1 cellular context compared by ENCODE assay signal in the genomic region with DNA sequence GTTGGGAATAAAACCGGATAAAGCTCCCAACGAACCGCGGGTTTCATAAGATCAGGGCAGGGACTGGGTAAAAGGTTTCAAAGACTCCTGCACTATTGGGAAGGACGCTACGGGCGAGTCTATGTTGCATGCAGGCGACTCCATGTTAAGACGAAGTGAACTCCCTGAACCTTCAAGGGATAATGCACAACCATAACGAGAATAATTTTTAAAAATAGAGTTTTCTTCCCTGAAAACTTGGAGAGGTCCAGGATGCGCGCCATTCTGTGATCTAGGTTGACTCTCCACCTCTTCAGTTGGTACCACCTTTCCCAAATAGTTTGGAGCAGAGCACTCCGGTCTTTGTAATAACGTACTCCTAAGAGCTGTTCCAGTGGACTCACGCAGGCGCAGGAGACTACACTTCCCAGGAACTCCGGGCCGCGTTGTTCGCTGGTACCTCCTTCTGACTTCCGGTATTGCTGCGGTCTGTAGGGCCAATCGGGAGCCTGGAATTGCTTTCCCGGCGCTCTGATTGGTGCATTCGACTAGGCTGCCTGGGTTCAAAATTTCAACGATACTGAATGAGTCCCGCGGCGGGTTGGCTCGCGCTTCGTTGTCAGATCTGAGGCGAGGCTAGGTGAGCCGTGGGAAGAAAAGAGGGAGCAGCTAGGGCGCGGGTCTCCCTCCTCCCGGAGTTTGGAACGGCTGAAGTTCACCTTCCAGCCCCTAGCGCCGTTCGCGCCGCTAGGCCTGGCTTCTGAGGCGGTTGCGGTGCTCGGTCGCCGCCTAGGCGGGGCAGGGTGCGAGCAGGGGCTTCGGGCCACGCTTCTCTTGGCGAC.
TF ChIP-seq lines count a peak whose summit lies in the region.

A gene with protein sequence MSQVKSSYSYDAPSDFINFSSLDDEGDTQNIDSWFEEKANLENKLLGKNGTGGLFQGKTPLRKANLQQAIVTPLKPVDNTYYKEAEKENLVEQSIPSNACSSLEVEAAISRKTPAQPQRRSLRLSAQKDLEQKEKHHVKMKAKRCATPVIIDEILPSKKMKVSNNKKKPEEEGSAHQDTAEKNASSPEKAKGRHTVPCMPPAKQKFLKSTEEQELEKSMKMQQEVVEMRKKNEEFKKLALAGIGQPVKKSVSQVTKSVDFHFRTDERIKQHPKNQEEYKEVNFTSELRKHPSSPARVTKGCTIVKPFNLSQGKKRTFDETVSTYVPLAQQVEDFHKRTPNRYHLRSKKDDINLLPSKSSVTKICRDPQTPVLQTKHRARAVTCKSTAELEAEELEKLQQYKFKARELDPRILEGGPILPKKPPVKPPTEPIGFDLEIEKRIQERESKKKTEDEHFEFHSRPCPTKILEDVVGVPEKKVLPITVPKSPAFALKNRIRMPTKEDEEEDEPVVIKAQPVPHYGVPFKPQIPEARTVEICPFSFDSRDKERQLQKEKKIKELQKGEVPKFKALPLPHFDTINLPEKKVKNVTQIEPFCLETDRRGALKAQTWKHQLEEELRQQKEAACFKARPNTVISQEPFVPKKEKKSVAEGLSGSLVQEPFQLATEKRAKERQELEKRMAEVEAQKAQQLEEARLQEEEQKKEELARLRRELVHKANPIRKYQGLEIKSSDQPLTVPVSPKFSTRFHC (plus strand): TSS at position 562 of the 821 bp plus-strand sequence. CDS start 18,187 bp downstream, outside the sequence.

TF ChIP-seq in HEK293, 187 proteins besides CTCF, POLR2A, EP300 and RAD21 (continued from another document):
- TF ChIP-seq, protein P1, sequence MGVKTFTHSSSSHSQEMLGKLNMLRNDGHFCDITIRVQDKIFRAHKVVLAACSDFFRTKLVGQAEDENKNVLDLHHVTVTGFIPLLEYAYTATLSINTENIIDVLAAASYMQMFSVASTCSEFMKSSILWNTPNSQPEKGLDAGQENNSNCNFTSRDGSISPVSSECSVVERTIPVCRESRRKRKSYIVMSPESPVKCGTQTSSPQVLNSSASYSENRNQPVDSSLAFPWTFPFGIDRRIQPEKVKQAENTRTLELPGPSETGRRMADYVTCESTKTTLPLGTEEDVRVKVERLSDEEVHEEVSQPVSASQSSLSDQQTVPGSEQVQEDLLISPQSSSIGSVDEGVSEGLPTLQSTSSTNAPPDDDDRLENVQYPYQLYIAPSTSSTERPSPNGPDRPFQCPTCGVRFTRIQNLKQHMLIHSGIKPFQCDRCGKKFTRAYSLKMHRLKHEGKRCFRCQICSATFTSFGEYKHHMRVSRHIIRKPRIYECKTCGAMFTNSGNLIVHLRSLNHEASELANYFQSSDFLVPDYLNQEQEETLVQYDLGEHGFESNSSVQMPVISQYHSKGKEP (tag by site-specific recombination; IDR thresholded peaks at IDR 0.05): no peak
- TF ChIP-seq, protein P2, sequence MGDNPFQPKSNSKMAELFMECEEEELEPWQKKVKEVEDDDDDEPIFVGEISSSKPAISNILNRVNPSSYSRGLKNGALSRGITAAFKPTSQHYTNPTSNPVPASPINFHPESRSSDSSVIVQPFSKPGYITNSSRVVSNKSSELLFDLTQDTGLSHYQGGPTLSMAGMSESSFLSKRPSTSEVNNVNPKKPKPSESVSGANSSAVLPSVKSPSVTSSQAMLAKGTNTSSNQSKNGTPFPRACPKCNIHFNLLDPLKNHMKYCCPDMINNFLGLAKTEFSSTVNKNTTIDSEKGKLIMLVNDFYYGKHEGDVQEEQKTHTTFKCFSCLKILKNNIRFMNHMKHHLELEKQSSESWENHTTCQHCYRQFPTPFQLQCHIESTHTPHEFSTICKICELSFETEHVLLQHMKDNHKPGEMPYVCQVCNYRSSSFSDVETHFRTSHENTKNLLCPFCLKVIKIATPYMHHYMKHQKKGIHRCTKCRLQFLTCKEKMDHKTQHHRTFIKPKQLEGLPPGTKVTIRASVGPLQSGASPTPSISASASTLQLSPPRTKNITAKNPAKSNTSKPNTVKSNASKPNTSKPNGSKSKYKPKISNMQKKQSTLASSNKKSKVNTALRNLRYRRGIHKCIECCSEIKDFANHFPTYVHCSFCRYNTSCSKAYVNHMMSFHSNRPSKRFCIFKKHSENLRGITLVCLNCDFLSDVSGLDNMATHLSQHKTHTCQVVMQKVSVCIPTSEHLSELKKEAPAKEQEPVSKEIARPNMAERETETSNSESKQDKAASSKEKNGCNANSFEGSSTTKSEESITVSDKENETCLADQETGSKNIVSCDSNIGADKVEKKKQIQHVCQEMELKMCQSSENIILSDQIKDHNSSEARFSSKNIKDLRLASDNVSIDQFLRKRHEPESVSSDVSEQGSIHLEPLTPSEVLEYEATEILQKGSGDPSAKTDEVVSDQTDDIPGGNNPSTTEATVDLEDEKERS (tag by site-specific recombination; IDR thresholded peaks at IDR 0.05): no peak
- TF ChIP-seq ZBTB1 (tag by site-specific recombination; IDR thresholded peaks at IDR 0.05) (peak; percentile 66; the same call in 1 of the 2 replicates), TCF7L2 (IDR thresholded peaks at IDR 0.05; ENCODE audit: borderline replicate concordance, low read depth, low read length) (no peak), ZXDB (tag by site-specific recombination; IDR thresholded peaks at IDR 0.05) (peak; percentile 94), MEIS1 (CRISPR knock-in tag; IDR thresholded peaks at IDR 0.05; ENCODE audit: borderline replicate concordance) (no peak), EGR2 (tag by site-specific recombination; IDR thresholded peaks at IDR 0.05; ENCODE audit: low read depth) (no peak), ZNF701 (tag by site-specific recombination; IDR thresholded peaks at IDR 0.05) (no peak), KLF8 (tag by site-specific recombination; IDR thresholded peaks at IDR 0.05) (peak; percentile 92), PRDM1 (tag by site-specific recombination; IDR thresholded peaks at IDR 0.05) (no peak), ZNF529 (tag by site-specific recombination; IDR thresholded peaks at IDR 0.05; ENCODE audit: insufficient replicate concordance) (no peak), ZNF585B (tag by site-specific recombination; IDR thresholded peaks at IDR 0.05) (no peak), ZNF324 (tag by site-specific recombination; IDR thresholded peaks at IDR 0.05) (no peak), ZNF394 (tag by site-specific recombination; IDR thresholded peaks at IDR 0.05; ENCODE audit: borderline replicate concordance) (no peak; the same call in 1 of the 2 replicates), OVOL3 (tag by site-specific recombination; IDR thresholded peaks at IDR 0.05) (no peak; the same call in 1 of the 2 replicates), ZFP37 (tag by site-specific recombination; IDR thresholded peaks at IDR 0.05) (no peak), ZNF521 (tag by site-specific recombination; IDR thresholded peaks at IDR 0.05) (no peak), ZNF24 (tag by site-specific recombination; IDR thresholded peaks at IDR 0.05) (peak; percentile 66; the same call in 1 of the 2 replicates), ZNF341 (tag by site-specific recombination; IDR thresholded peaks at IDR 0.05; ENCODE audit: low read depth) (peak; percentile 71), ZNF155 (tag by site-specific recombination; IDR thresholded peaks at IDR 0.05) (no peak), ZNF561 (tag by site-specific recombination; IDR thresholded peaks at IDR 0.05; ENCODE audit: borderline replicate concordance) (no peak; the same call in 1 of the 2 replicates), ZBTB21 (tag by site-specific recombination; IDR thresholded peaks at IDR 0.05) (no peak), ZNF121 (tag by site-specific recombination; IDR thresholded peaks at IDR 0.05) (no peak), ZNF555 (tag by site-specific recombination; conservative IDR thresholded peaks at IDR 0.05) (no peak), ZNF132 (tag by site-specific recombination; IDR thresholded peaks at IDR 0.05; ENCODE audit: borderline replicate concordance) (no peak), YY2 (tag by site-specific recombination; IDR thresholded peaks at IDR 0.05) (no peak), ZNF768 (tag by site-specific recombination; IDR thresholded peaks at IDR 0.05) (no peak), ZNF23 (tag by site-specific recombination; IDR thresholded peaks at IDR 0.05; ENCODE audit: borderline replicate concordance) (no peak), ZNF837 (tag by site-specific recombination; IDR thresholded peaks at IDR 0.05) (no peak)
- TF ChIP-seq, protein P3, sequence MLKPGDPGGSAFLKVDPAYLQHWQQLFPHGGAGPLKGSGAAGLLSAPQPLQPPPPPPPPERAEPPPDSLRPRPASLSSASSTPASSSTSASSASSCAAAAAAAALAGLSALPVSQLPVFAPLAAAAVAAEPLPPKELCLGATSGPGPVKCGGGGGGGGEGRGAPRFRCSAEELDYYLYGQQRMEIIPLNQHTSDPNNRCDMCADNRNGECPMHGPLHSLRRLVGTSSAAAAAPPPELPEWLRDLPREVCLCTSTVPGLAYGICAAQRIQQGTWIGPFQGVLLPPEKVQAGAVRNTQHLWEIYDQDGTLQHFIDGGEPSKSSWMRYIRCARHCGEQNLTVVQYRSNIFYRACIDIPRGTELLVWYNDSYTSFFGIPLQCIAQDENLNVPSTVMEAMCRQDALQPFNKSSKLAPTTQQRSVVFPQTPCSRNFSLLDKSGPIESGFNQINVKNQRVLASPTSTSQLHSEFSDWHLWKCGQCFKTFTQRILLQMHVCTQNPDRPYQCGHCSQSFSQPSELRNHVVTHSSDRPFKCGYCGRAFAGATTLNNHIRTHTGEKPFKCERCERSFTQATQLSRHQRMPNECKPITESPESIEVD (tag by site-specific recombination; IDR thresholded peaks at IDR 0.05): no peak
- TF ChIP-seq, protein P4, sequence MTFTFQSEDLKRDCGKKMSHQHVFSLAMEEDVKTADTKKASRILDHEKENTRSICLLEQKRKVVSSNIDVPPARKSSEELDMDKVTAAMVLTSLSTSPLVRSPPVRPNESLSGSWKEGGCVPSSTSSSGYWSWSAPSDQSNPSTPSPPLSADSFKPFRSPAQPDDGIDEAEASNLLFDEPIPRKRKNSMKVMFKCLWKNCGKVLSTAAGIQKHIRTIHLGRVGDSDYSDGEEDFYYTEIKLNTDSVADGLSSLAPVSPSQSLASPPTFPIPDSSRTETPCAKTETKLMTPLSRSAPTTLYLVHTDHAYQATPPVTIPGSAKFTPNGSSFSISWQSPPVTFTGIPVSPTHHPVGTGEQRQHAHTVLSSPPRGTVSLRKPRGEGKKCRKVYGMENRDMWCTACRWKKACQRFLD (tag by site-specific recombination; IDR thresholded peaks at IDR 0.05): no peak
- TF ChIP-seq, protein P5, sequence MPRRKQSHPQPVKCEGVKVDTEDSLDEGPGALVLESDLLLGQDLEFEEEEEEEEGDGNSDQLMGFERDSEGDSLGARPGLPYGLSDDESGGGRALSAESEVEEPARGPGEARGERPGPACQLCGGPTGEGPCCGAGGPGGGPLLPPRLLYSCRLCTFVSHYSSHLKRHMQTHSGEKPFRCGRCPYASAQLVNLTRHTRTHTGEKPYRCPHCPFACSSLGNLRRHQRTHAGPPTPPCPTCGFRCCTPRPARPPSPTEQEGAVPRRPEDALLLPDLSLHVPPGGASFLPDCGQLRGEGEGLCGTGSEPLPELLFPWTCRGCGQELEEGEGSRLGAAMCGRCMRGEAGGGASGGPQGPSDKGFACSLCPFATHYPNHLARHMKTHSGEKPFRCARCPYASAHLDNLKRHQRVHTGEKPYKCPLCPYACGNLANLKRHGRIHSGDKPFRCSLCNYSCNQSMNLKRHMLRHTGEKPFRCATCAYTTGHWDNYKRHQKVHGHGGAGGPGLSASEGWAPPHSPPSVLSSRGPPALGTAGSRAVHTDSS (tag by site-specific recombination; IDR thresholded peaks at IDR 0.05): no peak
- TF ChIP-seq, protein P6, sequence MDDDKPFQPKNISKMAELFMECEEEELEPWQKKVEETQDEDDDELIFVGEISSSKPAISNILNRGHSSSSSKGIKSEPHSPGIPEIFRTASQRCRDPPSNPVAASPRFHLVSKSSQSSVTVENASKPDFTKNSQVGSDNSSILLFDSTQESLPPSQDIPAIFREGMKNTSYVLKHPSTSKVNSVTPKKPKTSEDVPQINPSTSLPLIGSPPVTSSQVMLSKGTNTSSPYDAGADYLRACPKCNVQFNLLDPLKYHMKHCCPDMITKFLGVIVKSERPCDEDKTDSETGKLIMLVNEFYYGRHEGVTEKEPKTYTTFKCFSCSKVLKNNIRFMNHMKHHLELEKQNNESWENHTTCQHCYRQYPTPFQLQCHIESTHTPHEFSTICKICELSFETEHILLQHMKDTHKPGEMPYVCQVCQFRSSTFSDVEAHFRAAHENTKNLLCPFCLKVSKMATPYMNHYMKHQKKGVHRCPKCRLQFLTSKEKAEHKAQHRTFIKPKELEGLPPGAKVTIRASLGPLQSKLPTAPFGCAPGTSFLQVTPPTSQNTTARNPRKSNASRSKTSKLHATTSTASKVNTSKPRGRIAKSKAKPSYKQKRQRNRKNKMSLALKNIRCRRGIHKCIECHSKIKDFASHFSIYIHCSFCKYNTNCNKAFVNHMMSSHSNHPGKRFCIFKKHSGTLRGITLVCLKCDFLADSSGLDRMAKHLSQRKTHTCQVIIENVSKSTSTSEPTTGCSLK (tag by site-specific recombination; IDR thresholded peaks at IDR 0.05): no peak
- TF ChIP-seq, protein P7, sequence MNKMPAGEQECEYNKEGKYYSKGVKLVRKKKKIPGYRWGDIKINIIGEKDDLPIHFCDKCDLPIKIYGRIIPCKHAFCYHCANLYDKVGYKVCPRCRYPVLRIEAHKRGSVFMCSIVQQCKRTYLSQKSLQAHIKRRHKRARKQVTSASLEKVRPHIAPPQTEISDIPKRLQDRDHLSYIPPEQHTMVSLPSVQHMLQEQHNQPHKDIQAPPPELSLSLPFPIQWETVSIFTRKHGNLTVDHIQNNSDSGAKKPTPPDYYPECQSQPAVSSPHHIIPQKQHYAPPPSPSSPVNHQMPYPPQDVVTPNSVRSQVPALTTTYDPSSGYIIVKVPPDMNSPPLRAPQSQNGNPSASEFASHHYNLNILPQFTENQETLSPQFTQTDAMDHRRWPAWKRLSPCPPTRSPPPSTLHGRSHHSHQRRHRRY (tag by site-specific recombination; IDR thresholded peaks at IDR 0.05): no peak
